Comparison of ENCODE assay signal across 1 cellular context in the genomic region with DNA sequence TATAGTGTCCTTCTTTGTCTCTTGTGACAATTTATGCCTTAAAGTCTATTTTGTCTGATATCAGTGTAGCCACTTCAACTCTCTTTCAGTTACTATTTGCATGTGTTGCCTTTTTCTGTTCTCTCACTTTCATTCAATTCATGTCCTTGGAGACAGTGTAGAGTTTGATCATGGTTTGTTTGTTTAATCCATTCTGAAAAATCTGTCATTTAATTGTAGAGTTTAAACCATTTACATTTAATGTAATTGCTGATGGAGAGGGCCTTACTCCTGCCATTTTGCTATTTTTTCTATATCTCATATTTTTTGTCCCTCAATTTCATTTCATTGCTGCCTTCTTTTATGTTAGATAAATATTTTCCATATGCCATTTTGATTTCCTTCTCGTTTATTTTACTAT.
TF ChIP-seq lines count a peak whose summit lies in the region.

No MANE protein-coding gene starts in this region.

TF ChIP-seq in K562, 482 proteins besides CTCF, POLR2A, EP300 and RAD21 (continued from another document):
- TF ChIP-seq, protein P1, sequence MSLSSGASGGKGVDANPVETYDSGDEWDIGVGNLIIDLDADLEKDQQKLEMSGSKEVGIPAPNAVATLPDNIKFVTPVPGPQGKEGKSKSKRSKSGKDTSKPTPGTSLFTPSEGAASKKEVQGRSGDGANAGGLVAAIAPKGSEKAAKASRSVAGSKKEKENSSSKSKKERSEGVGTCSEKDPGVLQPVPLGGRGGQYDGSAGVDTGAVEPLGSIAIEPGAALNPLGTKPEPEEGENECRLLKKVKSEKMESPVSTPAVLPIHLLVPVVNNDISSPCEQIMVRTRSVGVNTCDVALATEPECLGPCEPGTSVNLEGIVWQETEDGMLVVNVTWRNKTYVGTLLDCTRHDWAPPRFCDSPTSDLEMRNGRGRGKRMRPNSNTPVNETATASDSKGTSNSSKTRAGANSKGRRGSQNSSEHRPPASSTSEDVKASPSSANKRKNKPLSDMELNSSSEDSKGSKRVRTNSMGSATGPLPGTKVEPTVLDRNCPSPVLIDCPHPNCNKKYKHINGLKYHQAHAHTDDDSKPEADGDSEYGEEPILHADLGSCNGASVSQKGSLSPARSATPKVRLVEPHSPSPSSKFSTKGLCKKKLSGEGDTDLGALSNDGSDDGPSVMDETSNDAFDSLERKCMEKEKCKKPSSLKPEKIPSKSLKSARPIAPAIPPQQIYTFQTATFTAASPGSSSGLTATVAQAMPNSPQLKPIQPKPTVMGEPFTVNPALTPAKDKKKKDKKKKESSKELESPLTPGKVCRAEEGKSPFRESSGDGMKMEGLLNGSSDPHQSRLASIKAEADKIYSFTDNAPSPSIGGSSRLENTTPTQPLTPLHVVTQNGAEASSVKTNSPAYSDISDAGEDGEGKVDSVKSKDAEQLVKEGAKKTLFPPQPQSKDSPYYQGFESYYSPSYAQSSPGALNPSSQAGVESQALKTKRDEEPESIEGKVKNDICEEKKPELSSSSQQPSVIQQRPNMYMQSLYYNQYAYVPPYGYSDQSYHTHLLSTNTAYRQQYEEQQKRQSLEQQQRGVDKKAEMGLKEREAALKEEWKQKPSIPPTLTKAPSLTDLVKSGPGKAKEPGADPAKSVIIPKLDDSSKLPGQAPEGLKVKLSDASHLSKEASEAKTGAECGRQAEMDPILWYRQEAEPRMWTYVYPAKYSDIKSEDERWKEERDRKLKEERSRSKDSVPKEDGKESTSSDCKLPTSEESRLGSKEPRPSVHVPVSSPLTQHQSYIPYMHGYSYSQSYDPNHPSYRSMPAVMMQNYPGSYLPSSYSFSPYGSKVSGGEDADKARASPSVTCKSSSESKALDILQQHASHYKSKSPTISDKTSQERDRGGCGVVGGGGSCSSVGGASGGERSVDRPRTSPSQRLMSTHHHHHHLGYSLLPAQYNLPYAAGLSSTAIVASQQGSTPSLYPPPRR (CRISPR knock-in tag; IDR thresholded peaks at IDR 0.05; ENCODE audit: borderline replicate concordance) = no peak
- no peak for TF ChIP-seq ZNF717 (CRISPR knock-in tag; IDR thresholded peaks at IDR 0.05)
- TF ChIP-seq MTA1 (IDR thresholded peaks at IDR 0.05; ENCODE audit: borderline replicate concordance) = no peak
- no peak for TF ChIP-seq MCM3 (IDR thresholded peaks at IDR 0.05)
- no peak for TF ChIP-seq FOSL1 (tag; conservative IDR thresholded peaks at IDR 0.05)
- no peak for TF ChIP-seq ZFP30 (CRISPR knock-in tag; IDR thresholded peaks at IDR 0.05; ENCODE audit: borderline replicate concordance)
TF ChIP-seq in K562: peak in this region for 9.
